16 cellular contexts compared by ENCODE assay signal in the genomic region with DNA sequence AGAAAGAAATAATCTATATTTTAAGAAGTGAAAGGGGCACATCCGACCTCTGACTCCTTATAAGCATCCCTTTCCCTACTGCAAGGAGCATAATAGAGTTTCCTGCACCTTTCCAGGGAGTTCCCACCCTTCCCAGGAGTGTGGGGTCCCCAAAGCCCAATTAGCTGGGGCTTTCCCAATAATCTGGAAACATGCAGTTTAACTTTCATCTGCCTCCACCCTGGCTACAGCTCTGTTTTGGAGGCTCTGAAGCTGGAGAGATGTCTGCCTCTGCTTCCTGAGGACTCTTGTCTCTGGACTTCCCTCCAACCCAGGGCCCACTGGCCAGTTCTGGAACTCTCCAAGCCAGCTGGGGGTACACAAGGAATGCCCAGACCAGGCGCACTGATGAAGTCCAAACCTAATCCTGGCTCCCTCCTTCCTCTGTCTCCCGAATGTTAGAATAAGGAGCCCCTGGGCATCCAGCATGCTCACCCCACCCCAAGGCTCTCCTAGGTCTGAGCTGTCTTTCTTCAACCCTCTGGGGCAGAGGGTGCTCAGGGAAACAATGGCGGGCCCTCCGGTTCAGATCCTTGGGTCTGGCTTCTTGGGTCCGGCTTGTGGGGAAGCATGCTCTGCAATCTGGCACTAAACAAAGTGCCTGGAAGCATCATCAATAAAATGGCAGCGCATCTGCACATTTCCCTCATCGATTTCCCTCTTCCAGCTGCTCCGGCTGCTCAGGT. TPM values are rescaled to one million over a fixed set of nuclear protein-coding genes. Genes with fewer than 3 reads are reported as not detected.
DNase-seq lines count a peak whose midpoint lies in the region; ATAC-seq and TF ChIP-seq lines count a peak whose summit lies in the region.
"Had no signal": no experiment of that assay in that cellular context is flagged by ENCODE, and none has a peak within 500 bp of the region (broad histone marks: within the 10 kb centered on the region; RNA-seq: fewer than 3 reads in every experiment).

No MANE protein-coding gene starts in this region.

- peaks cover 7% of the 10 kb centered on the region for H3K9me3 Mint-ChIP-seq in glutamatergic neuron (ENCODE audit: unreplicated experiment)
- H3K9me3 Mint-ChIP-seq: activated naive CD8-positive, alpha-beta T cell treated with anti-CD3 and anti-CD28 coated beads, Interleukin-2, amount 50 U/mL, for 24 hours; endodermal cell; stimulated activated naive CD8-positive, alpha-beta T cell treated with anti-CD3 and anti-CD28 coated beads, Interleukin-15, Interleukin-2, amounts not matched to agents 100 ng/mL and 50 ng/mL, for 24 hours; T-helper 2 cell treated with Interferon-gamma antibody and Interleukin-4, amounts not matched to agents 5 μg/mL and 100 μg/mL, for 36 hours had no signal

- peaks cover 43% of the 10 kb centered on the region for H3K27me3 Mint-ChIP-seq in glutamatergic neuron (ENCODE audit: unreplicated experiment)
- H3K27me3 Mint-ChIP-seq: activated naive CD8-positive, alpha-beta T cell treated with anti-CD3 and anti-CD28 coated beads, Interleukin-2, amount 50 U/mL, for 24 hours had no signal

- no peak overlapping the region for H3K27ac Mint-ChIP-seq in glutamatergic neuron (ENCODE audit: unreplicated experiment)
- H3K27ac Mint-ChIP-seq: activated naive CD8-positive, alpha-beta T cell treated with anti-CD3 and anti-CD28 coated beads, Interleukin-2, amount 50 U/mL, for 24 hours; endodermal cell; stimulated activated naive CD8-positive, alpha-beta T cell treated with anti-CD3 and anti-CD28 coated beads, Interleukin-15, Interleukin-2, amounts not matched to agents 100 ng/mL and 50 ng/mL, for 24 hours; T-helper 2 cell treated with Interferon-gamma antibody and Interleukin-4, amounts not matched to agents 5 μg/mL and 100 μg/mL, for 36 hours had no signal

- H3K4me1 ChIP-seq in adipocyte (ENCODE audit: control insufficient read depth, insufficient read depth, low read length) = peaks cover 58% of the 10 kb centered on the region
- peaks cover 12% of the 10 kb centered on the region for H3K4me1 ChIP-seq in hepatocyte (ENCODE audit: insufficient read depth)
- H3K4me1 ChIP-seq in stomach smooth muscle (ENCODE audit: control insufficient read depth, insufficient read depth, low read length) = peaks cover 40% of the 10 kb centered on the region

- no peak overlapping the region for H3K4me3 Mint-ChIP-seq in glutamatergic neuron (ENCODE audit: unreplicated experiment)
- H3K4me3 Mint-ChIP-seq: activated naive CD8-positive, alpha-beta T cell treated with anti-CD3 and anti-CD28 coated beads, Interleukin-2, amount 50 U/mL, for 24 hours; endodermal cell; stimulated activated naive CD8-positive, alpha-beta T cell treated with anti-CD3 and anti-CD28 coated beads, Interleukin-15, Interleukin-2, amounts not matched to agents 100 ng/mL and 50 ng/mL, for 24 hours; T-helper 2 cell treated with Interferon-gamma antibody and Interleukin-4, amounts not matched to agents 5 μg/mL and 100 μg/mL, for 36 hours had no signal

- ATAC-seq in HG03378 (IDR thresholded peaks at IDR 0.05; ENCODE audit: unreplicated experiment) = no peak
- ATAC-seq: activated naive CD8-positive, alpha-beta T cell treated with anti-CD3 and anti-CD28 coated beads, Interleukin-2, amount 50 U/mL, for 24 hours; K562 had no signal

- H3K9me2 ChIP-seq in hepatocyte (replicated peaks; ENCODE audit: insufficient read depth) = no peaks in the 10 kb centered on the region

- H3K36me3 ChIP-seq in adipocyte (ENCODE audit: control insufficient read depth, insufficient read depth, low read length, severe bottlenecking) (peaks cover 15% of the 10 kb centered on the region), hepatocyte (replicated peaks; ENCODE audit: insufficient read depth, low read depth) (no peaks in the 10 kb centered on the region), stomach smooth muscle (ENCODE audit: control insufficient read depth in 2 of 2, insufficient read depth in 2 of 2, low read length in 2 of 2) (peaks cover 0 to 3% of the 10 kb centered on the region in 2 donors)
- H3K36me3 ChIP-seq: neutrophil had no signal

- DNase-seq in adipocyte (ENCODE audit: low read depth) (no peak), hepatocyte (ENCODE audit: low spot score) (no peak), glutamatergic neuron (no peak), DMS 273 treated with DMSO at 0.1 percent for 48 hours (lab: John Stamatoyannopoulos, UW) (no peak)
- DNase-seq: activated naive CD8-positive, alpha-beta T cell treated with anti-CD3 and anti-CD28 coated beads, Interleukin-2, amount 50 U/mL, for 24 hours; endodermal cell; GM23248; NCI-H2107; OCI-M1; stimulated activated CD4-positive, alpha-beta T cell treated with anti-CD3 and anti-CD28 coated beads, Interleukin-1b, Interleukin-23, amount 100 ng/mL, for 48 hours had no signal

- peaks cover 28% of the 10 kb centered on the region for H3K79me2 ChIP-seq in hepatocyte

- no peaks in the 10 kb centered on the region for H3K4me1 Mint-ChIP-seq in glutamatergic neuron (ENCODE audit: low read depth, unreplicated experiment)
- H3K4me1 Mint-ChIP-seq: activated naive CD8-positive, alpha-beta T cell treated with anti-CD3 and anti-CD28 coated beads, Interleukin-2, amount 50 U/mL, for 24 hours had no signal

- H3K27ac ChIP-seq in hepatocyte (no peak overlapping the region), stomach smooth muscle (ENCODE audit: low read length) (peak overlapping the region; percentile 98)
- H3K27ac ChIP-seq: GM23248, neutrophil had no signal

- WGBS in hepatocyte (ENCODE audit: low lambda C conversion rate, missing lambda C conversion rate) = 41% methylated on average over 9 of the region's 9 CpGs

- no peaks in the 10 kb centered on the region for H4K20me1 ChIP-seq in hepatocyte (ENCODE audit: insufficient read depth, poor library complexity, severe bottlenecking)

- no peak for TF ChIP-seq CTCF in hepatocyte (IDR thresholded peaks at IDR 0.05; ENCODE audit: poor library complexity)
- TF ChIP-seq CTCF in glutamatergic neuron (IDR thresholded peaks at IDR 0.05; ENCODE audit: partially characterized antibody, unreplicated experiment) = no peak

- H3K9me3 ChIP-seq in adipocyte (ENCODE audit: control insufficient read depth, low read length) = no peaks in the 10 kb centered on the region
- no peaks in the 10 kb centered on the region for H3K9me3 ChIP-seq in hepatocyte (ENCODE audit: low read depth)
- no peaks in the 10 kb centered on the region for H3K9me3 ChIP-seq in stomach smooth muscle (ENCODE audit: control insufficient read depth in 2 of 2, low read length in 2 of 2)
- H3K9me3 ChIP-seq: neutrophil had no signal

- H3K27me3 ChIP-seq in adipocyte (replicated peaks; ENCODE audit: control insufficient read depth, insufficient read depth, low read length) (no peaks in the 10 kb centered on the region), hepatocyte (peaks cover 55% of the 10 kb centered on the region), stomach smooth muscle (ENCODE audit: control insufficient read depth in 1 of 2, insufficient read depth in 2 of 2, low read length in 2 of 2) (no peaks in the 10 kb centered on the region)

- H3K4me2 ChIP-seq in hepatocyte = peak overlapping the region; percentile 91

- H3K36me3 Mint-ChIP-seq in glutamatergic neuron (ENCODE audit: unreplicated experiment) = no peaks in the 10 kb centered on the region

- no peak overlapping the region for H2AFZ ChIP-seq in hepatocyte
- H2AFZ ChIP-seq: GM23248 had no signal

- H3K4me3 ChIP-seq in adipocyte (ENCODE audit: low read length) (peak overlapping the region; percentile 67), hepatocyte (no peak overlapping the region), stomach smooth muscle (ENCODE audit: low read length in 2 of 2) (peak overlapping the region; percentile 77 to 93)
- H3K4me3 ChIP-seq: GM23248, K562 had no signal

- H3K9ac ChIP-seq in adipocyte (ENCODE audit: low read length) (peak overlapping the region; percentile 77), stomach smooth muscle (ENCODE audit: low read length in 2 of 2) (peak overlapping the region; percentile 91 to 96)
- H3K9ac ChIP-seq: GM23248 had no signal

RNA-seq across cellular contexts. Expression of gene HOXA4, which starts 13.4 kb away (rescaled TPM):
- 1.3 and 1.4 TPM in 2 replicates for total RNA-seq in hepatocyte
- 0.69 and 0.96 TPM in 2 replicates for polyA plus RNA-seq in hepatocyte
- total RNA-seq in glutamatergic neuron (ENCODE audit: unreplicated experiment) = not detected
- total RNA-seq: endodermal cell, K562 had no signal
- polyA plus RNA-seq: K562 had no signal

RNA-seq across cellular contexts. Expression of gene HOXA2, which starts 14.6 kb away (rescaled TPM):
- total RNA-seq in hepatocyte = 0.36 TPM in 1 of 2 replicates, not detected in the other
- polyA plus RNA-seq in hepatocyte = 0.07 and 0.81 TPM in 2 replicates
- total RNA-seq in glutamatergic neuron (ENCODE audit: unreplicated experiment) = not detected
- total RNA-seq: endodermal cell, GM23248, K562 had no signal
- polyA plus RNA-seq: GM23248 had no signal

RNA-seq across cellular contexts. Expression of gene HOXA1, which starts 21.3 kb away (rescaled TPM):
- 0.12 and 0.30 TPM in 2 replicates for total RNA-seq in hepatocyte
- polyA plus RNA-seq in hepatocyte = 0.25 and 0.77 TPM in 2 replicates
- not detected for total RNA-seq in glutamatergic neuron (ENCODE audit: unreplicated experiment)
- total RNA-seq: endodermal cell had no signal

RNA-seq across cellular contexts. Expression of gene HOXA5, which starts 26.4 kb away (rescaled TPM):
- total RNA-seq in hepatocyte (0.08 and 0.70 TPM in 2 replicates), glutamatergic neuron (ENCODE audit: unreplicated experiment) (not detected)
- polyA plus RNA-seq in hepatocyte = 0.41 and 0.92 TPM in 2 replicates
- total RNA-seq: endodermal cell, K562 had no signal

RNA-seq across cellular contexts. Expression of gene HOXA6, which starts 30.4 kb away (rescaled TPM):
- not detected in 2 replicates for total RNA-seq in hepatocyte
- polyA plus RNA-seq in hepatocyte = 0.16 and 0.23 TPM in 2 replicates
- not detected for total RNA-seq in glutamatergic neuron (ENCODE audit: unreplicated experiment)
- total RNA-seq: endodermal cell, K562 had no signal
- polyA plus RNA-seq: K562 had no signal
